In the genomic region with DNA sequence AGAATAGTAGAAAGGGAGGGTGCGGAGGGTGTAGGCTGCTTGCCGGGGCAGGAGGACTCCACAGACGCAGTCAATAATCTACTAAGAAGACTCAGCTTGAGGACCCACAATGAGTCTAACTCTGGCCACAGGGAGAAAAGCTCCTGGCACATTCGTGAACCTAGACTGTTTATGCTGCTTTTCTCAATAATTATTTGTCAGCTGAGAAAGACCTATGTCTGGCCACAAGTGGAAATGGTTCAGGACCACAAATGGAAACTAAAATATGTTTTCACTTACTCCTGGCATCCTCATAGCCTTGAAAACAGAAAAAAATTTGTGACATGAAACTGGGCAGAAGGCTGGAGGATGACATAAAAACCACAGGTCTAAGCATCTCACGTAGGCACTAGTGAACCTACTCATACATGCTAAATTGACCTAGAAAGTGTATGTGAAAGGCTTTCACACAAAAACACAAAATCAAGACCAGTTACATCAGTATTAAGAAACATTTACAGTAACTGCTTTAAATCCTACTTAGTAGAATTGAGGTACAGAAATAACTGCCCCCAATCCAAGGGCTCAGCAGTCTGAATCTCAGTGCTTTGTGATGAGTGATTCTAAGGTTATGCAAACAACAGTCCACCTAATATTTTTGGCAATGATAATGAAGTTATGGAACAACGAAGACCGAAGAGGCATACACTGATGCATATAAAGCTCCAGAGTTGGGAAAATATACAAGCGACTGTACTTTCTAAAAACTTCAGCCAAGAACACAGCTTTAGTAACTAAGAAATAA, we compare ENCODE assay signal across 9 cellular contexts.
DNase-seq lines count a peak whose midpoint lies in the region; ATAC-seq, FAIRE-seq and TF ChIP-seq lines count a peak whose summit lies in the region.
"Had no signal": no experiment of that assay in that cellular context is flagged by ENCODE, and none has a peak within 500 bp of the region (broad histone marks: within the 10 kb centered on the region; RNA-seq: fewer than 3 reads in every experiment).

No MANE protein-coding gene starts in this region.

- no peaks in the 10 kb centered on the region for H3K9me3 ChIP-seq in HepG2 (ENCODE audit: low read length)
- H3K9me3 ChIP-seq in right lobe of liver: no peaks in the 10 kb centered on the region
- no peaks in the 10 kb centered on the region for H3K9me3 ChIP-seq in effector memory CD4-positive, alpha-beta T cell (ENCODE audit: control insufficient read depth, low read length)

- intact Hi-C loops in HepG2 (cut with micrococcal nuclease; ENCODE audit: unreplicated experiment) (no loop called here), right lobe of liver (cut with DNase I) (no loop called here)

- FAIRE-seq in HepG2 (lab: Jason Lieb, UNC): peak; percentile 44
- FAIRE-seq: G401.6 had no signal

- TF ChIP-seq EP300 in HepG2 (IDR thresholded peaks at IDR 0.05; ENCODE audit: low read depth in 2 of 2, low read length in 2 of 2) (no peak), HepG2 (CRISPR knock-in tag; IDR thresholded peaks at IDR 0.05; ENCODE audit: borderline replicate concordance) (no peak)

- DNase-seq in HepG2 (ENCODE audit: low spot score) (no peak), right lobe of liver (no peak), GM10266 (ENCODE audit: extremely low spot score) (no peak)
- DNase-seq in stimulated activated naive B cell treated with anti-CD40 and anti-IgM and Interleukin-4, amounts not matched to agents 10 μg/mL and 1 μg/mL and 100 μg/mL, for 72 hours: no peak
- no peak for DNase-seq in effector memory CD4-positive, alpha-beta T cell

- CTCF ChIA-PET in HepG2 (lab: Yijun Ruan, JAX; ENCODE audit: low intra/inter-chr PET ratio, low total read pairs): no interaction called here

- no peak overlapping the region for H3K4me2 ChIP-seq in HepG2 (ENCODE audit: low read depth, low read length)

- no peak overlapping the region for H3K9ac ChIP-seq in HepG2 (ENCODE audit: insufficient read depth, low read depth, low read length)

- H3K4me3 ChIP-seq in HepG2 (replicated peaks in 1 of 3; ENCODE audit: insufficient read depth in 1 of 3, low read depth in 2 of 3, low read length in 3 of 3) (no peak overlapping the region), right lobe of liver (no peak overlapping the region)
- no peak overlapping the region for H3K4me3 ChIP-seq in effector memory CD4-positive, alpha-beta T cell (ENCODE audit: insufficient read depth, low read depth, low read length, poor library complexity, severe bottlenecking)

- H3K27me3 ChIP-seq in HepG2 (ENCODE audit: control insufficient read depth in 1 of 2, insufficient read depth in 2 of 2, low read length in 2 of 2) (no peaks in the 10 kb centered on the region), right lobe of liver (no peaks in the 10 kb centered on the region)
- H3K27me3 ChIP-seq in effector memory CD4-positive, alpha-beta T cell (replicated peaks; ENCODE audit: control insufficient read depth, insufficient read depth, low read length, poor library complexity, severe bottlenecking): no peaks in the 10 kb centered on the region

- H3K36me3 ChIP-seq in HepG2 (replicated peaks in 1 of 2; ENCODE audit: control insufficient read depth in 1 of 2, insufficient read depth in 2 of 2, low read length in 2 of 2) (peaks cover 1 to 11% of the 10 kb centered on the region in 2 experiments; a peak in 3 of 5 replicates), right lobe of liver (no peaks in the 10 kb centered on the region)
- no peaks in the 10 kb centered on the region for H3K36me3 ChIP-seq in effector memory CD4-positive, alpha-beta T cell (ENCODE audit: control insufficient read depth, insufficient read depth, low read length)

- H3K4me1 Mint-ChIP-seq in brain: peaks cover 73% of the 10 kb centered on the region
- peaks cover 31 to 42% of the 10 kb centered on the region in 2 donors for H3K4me1 Mint-ChIP-seq in stimulated activated naive B cell treated with anti-CD40 and anti-IgM and Interleukin-4, amounts not matched to agents 10 μg/mL and 1 μg/mL and 100 μg/mL, for 72 hours

- peaks cover 25% of the 10 kb centered on the region for H3K36me3 Mint-ChIP-seq in brain
- H3K36me3 Mint-ChIP-seq in stimulated activated naive B cell treated with anti-CD40 and anti-IgM and Interleukin-4, amounts not matched to agents 10 μg/mL and 1 μg/mL and 100 μg/mL, for 72 hours: peaks cover 3 to 12% of the 10 kb centered on the region in 2 donors

- no peak for TF ChIP-seq RAD21 in HepG2 (CRISPR knock-in tag; IDR thresholded peaks at IDR 0.05)

- no TSS peak for BruUV-seq in HepG2 (replicated peaks; lab: Mats Ljungman, UMichigan)

- H3K27me3 Mint-ChIP-seq in brain: no peaks in the 10 kb centered on the region
- no peaks in the 10 kb centered on the region for H3K27me3 Mint-ChIP-seq in stimulated activated naive B cell treated with anti-CD40 and anti-IgM and Interleukin-4, amounts not matched to agents 10 μg/mL and 1 μg/mL and 100 μg/mL, for 72 hours

- no peaks in the 10 kb centered on the region for H3K9me3 Mint-ChIP-seq in brain
- H3K9me3 Mint-ChIP-seq in stimulated activated naive B cell treated with anti-CD40 and anti-IgM and Interleukin-4, amounts not matched to agents 10 μg/mL and 1 μg/mL and 100 μg/mL, for 72 hours: no peaks in the 10 kb centered on the region

- peak overlapping the region; percentile 66 for H3K27ac ChIP-seq in HepG2 (ENCODE audit: extremely low read length, insufficient read depth, low read length)
- no peak overlapping the region for H3K27ac ChIP-seq in right lobe of liver
- no peak overlapping the region for H3K27ac ChIP-seq in effector memory CD4-positive, alpha-beta T cell (ENCODE audit: insufficient read depth, low read length, poor library complexity, severe bottlenecking)

- H3K27ac Mint-ChIP-seq in brain: peak overlapping the region in 4 of 5 experiments; percentile 56 to 86 (median 70)
- H3K27ac Mint-ChIP-seq in stimulated activated naive B cell treated with anti-CD40 and anti-IgM and Interleukin-4, amounts not matched to agents 10 μg/mL and 1 μg/mL and 100 μg/mL, for 72 hours: peak overlapping the region; percentile 80

- 93% methylated on average over 8 of the region's 8 CpGs for WGBS in HepG2 (ENCODE audit: low lambda C conversion rate)
- 74% methylated on average over 8 of the region's 8 CpGs for WGBS in right lobe of liver (ENCODE audit: insufficient coverage, low coverage, low lambda C conversion rate, missing lambda C conversion rate)

- POLR2A ChIA-PET in HepG2 (lab: Yijun Ruan, JAX): interaction anchor here (1.0 kb wide), 1 partner anchor 13 kb away, joined by 3 read pairs; no protein-coding TSS in a partner anchor

- peaks cover 27% of the 10 kb centered on the region for H3K79me2 ChIP-seq in HepG2 (ENCODE audit: insufficient read depth, low read length)

- H3K4me1 ChIP-seq in HepG2 (ENCODE audit: insufficient read depth, low read length) (peaks cover 59% of the 10 kb centered on the region), right lobe of liver (peaks cover 0 to 6% (median 0%) of the 10 kb centered on the region in 4 donors)
- H3K4me1 ChIP-seq in effector memory CD4-positive, alpha-beta T cell (ENCODE audit: control insufficient read depth, insufficient read depth, low read length, poor library complexity, severe bottlenecking): no peaks in the 10 kb centered on the region

- ATAC-seq in HepG2 (no peak), right lobe of liver (no peak), HG03342 (IDR thresholded peaks at IDR 0.05; ENCODE audit: unreplicated experiment) (peak; percentile 61), GM18868 (IDR thresholded peaks at IDR 0.05; ENCODE audit: unreplicated experiment) (no peak)
- ATAC-seq in stimulated activated naive B cell treated with anti-CD40 and anti-IgM and Interleukin-4, amounts not matched to agents 10 μg/mL and 1 μg/mL and 100 μg/mL, for 72 hours (replicated peaks): peak; percentile 89

- peak overlapping the region in 1 of 5 experiments; percentile 11 for H3K4me3 Mint-ChIP-seq in brain
- no peak overlapping the region for H3K4me3 Mint-ChIP-seq in stimulated activated naive B cell treated with anti-CD40 and anti-IgM and Interleukin-4, amounts not matched to agents 10 μg/mL and 1 μg/mL and 100 μg/mL, for 72 hours

- H4K20me1 ChIP-seq in HepG2 (ENCODE audit: insufficient read depth, low read length): peaks cover 50% of the 10 kb centered on the region

- TF ChIP-seq CTCF in HepG2 (CRISPR knock-in tag; IDR thresholded peaks at IDR 0.05) (no peak), right lobe of liver (IDR thresholded peaks at IDR 0.05) (no peak), brain (conservative IDR thresholded peaks at IDR 0.05) (no peak), GM10266 (IDR thresholded peaks at IDR 0.05; ENCODE audit: control insufficient read depth, insufficient read depth, low read depth, missing control alignments) (no peak)

- in situ Hi-C loops in HepG2 (cut with HindIII; ENCODE audit: extremely low pct_ligation_motif_present, low pct_unique_long_range_greater_than_20kb): no loop called here

- H2AFZ ChIP-seq in HepG2 (ENCODE audit: low read length): no peak overlapping the region

- no peak for TF ChIP-seq POLR2A in HepG2 (IDR thresholded peaks at IDR 0.05; ENCODE audit: insufficient read depth in 1 of 2, low read depth in 2 of 2, low read length in 2 of 2)
- no peak for TF ChIP-seq POLR2A in right lobe of liver (IDR thresholded peaks at IDR 0.05)

TF ChIP-seq in HepG2, 621 proteins besides CTCF, POLR2A, EP300 and RAD21 (continues in another document):
- no peak for TF ChIP-seq ZBTB1 (CRISPR knock-in tag; IDR thresholded peaks at IDR 0.05; ENCODE audit: borderline replicate concordance)
- TF ChIP-seq, protein P1, sequence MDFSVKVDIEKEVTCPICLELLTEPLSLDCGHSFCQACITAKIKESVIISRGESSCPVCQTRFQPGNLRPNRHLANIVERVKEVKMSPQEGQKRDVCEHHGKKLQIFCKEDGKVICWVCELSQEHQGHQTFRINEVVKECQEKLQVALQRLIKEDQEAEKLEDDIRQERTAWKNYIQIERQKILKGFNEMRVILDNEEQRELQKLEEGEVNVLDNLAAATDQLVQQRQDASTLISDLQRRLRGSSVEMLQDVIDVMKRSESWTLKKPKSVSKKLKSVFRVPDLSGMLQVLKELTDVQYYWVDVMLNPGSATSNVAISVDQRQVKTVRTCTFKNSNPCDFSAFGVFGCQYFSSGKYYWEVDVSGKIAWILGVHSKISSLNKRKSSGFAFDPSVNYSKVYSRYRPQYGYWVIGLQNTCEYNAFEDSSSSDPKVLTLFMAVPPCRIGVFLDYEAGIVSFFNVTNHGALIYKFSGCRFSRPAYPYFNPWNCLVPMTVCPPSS (IDR thresholded peaks at IDR 0.05): no peak

Comparison
In these comparisons a context has a peak if more than half of its experiments do, and no peak if none do; other contexts are left out.
1. ATAC-seq: peak in HG03342 (single experiment) and stimulated activated naive B cell treated with anti-CD40 and anti-IgM and Interleukin-4, amounts not matched to agents 10 μg/mL and 1 μg/mL and 100 μg/mL, for 72 hours (2 of 2); none in HepG2 (single experiment), right lobe of liver (0 of 4) and GM18868 (single experiment).